Comparison of ENCODE assay signal across 8 cellular contexts in genomic region chr1:146934484-146935223, GRCh38. TPM values are rescaled to one million over a fixed set of nuclear protein-coding genes. Genes with fewer than 3 reads are reported as not detected.
A peak's percentile ranks its signal among the peaks of the same experiment; 100 is the strongest.
DNase-seq lines count a peak whose midpoint lies in the region; ATAC-seq and TF ChIP-seq lines count a peak whose summit lies in the region.
"Not testable (repeated sequence)": the region's sequence is repeated elsewhere in the genome, so short reads cannot be mapped to it uniquely, and the experiment has no call there.

No MANE protein-coding gene starts in this region.

- not testable (repeated sequence) for H3K9me3 Mint-ChIP-seq in CD14-positive monocyte; activated CD4-positive, alpha-beta T cell treated with anti-CD3 and anti-CD28 coated beads for 36 hours (ENCODE audit: low read depth)

- not testable (repeated sequence) for H2AFZ ChIP-seq in Karpas-422 (ENCODE audit: low read length)

- H3K9me3 ChIP-seq in Karpas-422 (ENCODE audit: low read length); cardiac muscle cell (ENCODE audit: low read depth): not testable (repeated sequence)

- not testable (repeated sequence) for H3K27me3 ChIP-seq in Karpas-422 (ENCODE audit: low read length); cardiac muscle cell

- not testable (repeated sequence) for H3K79me2 ChIP-seq in Karpas-422 (ENCODE audit: low read length)

- H3K4me1 ChIP-seq in Karpas-422 (ENCODE audit: low read length); cardiac muscle cell (ENCODE audit: low read depth): not testable (repeated sequence)

- not testable (repeated sequence) for H3K9me2 ChIP-seq in Karpas-422 (replicated peaks; ENCODE audit: insufficient read depth, low read length)

- H3K9ac ChIP-seq in Karpas-422 (ENCODE audit: low read length) = peak overlapping the region; percentile 69

- intact Hi-C loops in CD14-positive monocyte (cut with micrococcal nuclease) = not testable (repeated sequence)
- intact Hi-C loops in activated CD4-positive, alpha-beta T cell treated with anti-CD3 and anti-CD28 coated beads for 36 hours (cut with DNase I, micrococcal nuclease) = loop anchor here in 1 of 2 experiments (5.0 kb wide), 1 partner anchor 238 kb away; the partner anchor contains the start of gene PRKAB2

- not testable (repeated sequence) for H3K36me3 Mint-ChIP-seq in CD14-positive monocyte; activated CD4-positive, alpha-beta T cell treated with anti-CD3 and anti-CD28 coated beads for 36 hours (ENCODE audit: low read depth)

- H4K20me1 ChIP-seq in Karpas-422 (ENCODE audit: insufficient read depth, low read depth, low read length) = not testable (repeated sequence)

- ATAC-seq in GM18861 (IDR thresholded peaks at IDR 0.05; ENCODE audit: unreplicated experiment) (peak; percentile 32), GM21367 (IDR thresholded peaks at IDR 0.05; ENCODE audit: unreplicated experiment) (peak; percentile 46), HG02642 (IDR thresholded peaks at IDR 0.05; ENCODE audit: poor library complexity, unreplicated experiment) (peak; percentile 34), HG03103 (IDR thresholded peaks at IDR 0.05; ENCODE audit: low read depth, unreplicated experiment) (peak; percentile 33)
- not testable (repeated sequence) for ATAC-seq in activated CD4-positive, alpha-beta T cell treated with anti-CD3 and anti-CD28 coated beads for 36 hours

- POLR2A ChIA-PET in activated CD4-positive, alpha-beta T cell treated with anti-CD3 and anti-CD28 coated beads for 36 hours (lab: Charles Lee) = not testable (repeated sequence)

- DNase-seq in CD14-positive monocyte (ENCODE audit: low spot score); activated CD4-positive, alpha-beta T cell treated with anti-CD3 and anti-CD28 coated beads for 36 hours; cardiac muscle cell (ENCODE audit: low read depth in 1 of 2, low spot score in 1 of 2): not testable (repeated sequence)
- peak; percentile 77 for DNase-seq in Karpas-422

- H3K4me1 Mint-ChIP-seq in CD14-positive monocyte = peaks cover 20% of the 10 kb centered on the region
- peaks cover 12% of the 10 kb centered on the region for H3K4me1 Mint-ChIP-seq in activated CD4-positive, alpha-beta T cell treated with anti-CD3 and anti-CD28 coated beads for 36 hours

- H3K4me2 ChIP-seq in Karpas-422 (ENCODE audit: low read depth, low read length, poor library complexity, severe bottlenecking) = peak overlapping the region; percentile 76

- CTCF ChIA-PET in activated CD4-positive, alpha-beta T cell treated with anti-CD3 and anti-CD28 coated beads for 36 hours (lab: Charles Lee) = not testable (repeated sequence)

- H3K27ac ChIP-seq in Karpas-422 (ENCODE audit: low read length) = peak overlapping the region; percentile 91
- H3K27ac ChIP-seq in cardiac muscle cell = peak overlapping the region; percentile 69

- peak overlapping the region; percentile 68 for H3K4me3 ChIP-seq in Karpas-422 (ENCODE audit: low read length)
- not testable (repeated sequence) for H3K4me3 ChIP-seq in cardiac muscle cell

- H3K27ac Mint-ChIP-seq in CD14-positive monocyte = peak overlapping the region in 2 of 7 donors; percentile 37 to 54
- not testable (repeated sequence) for H3K27ac Mint-ChIP-seq in activated CD4-positive, alpha-beta T cell treated with anti-CD3 and anti-CD28 coated beads for 36 hours

- peak overlapping the region; percentile 55 to 87 for H3K4me3 Mint-ChIP-seq in CD14-positive monocyte
- H3K4me3 Mint-ChIP-seq in activated CD4-positive, alpha-beta T cell treated with anti-CD3 and anti-CD28 coated beads for 36 hours = peak overlapping the region; percentile 13

- H3K36me3 ChIP-seq in Karpas-422 (ENCODE audit: insufficient read depth, low read length); cardiac muscle cell: not testable (repeated sequence)

- H3K27me3 Mint-ChIP-seq in CD14-positive monocyte (ENCODE audit: low read depth in 3 of 3) = peaks cover 5 to 17% (median 7%) of the 10 kb centered on the region in 3 donors
- H3K27me3 Mint-ChIP-seq in activated CD4-positive, alpha-beta T cell treated with anti-CD3 and anti-CD28 coated beads for 36 hours = not testable (repeated sequence)

- not testable (repeated sequence) for TF ChIP-seq CTCF in CD14-positive monocyte (IDR thresholded peaks at IDR 0.05); cardiac muscle cell (IDR thresholded peaks at IDR 0.05; ENCODE audit: low read depth, low read length)

RNA-seq across cellular contexts. Expression of gene NBPF12, which starts 3.5 kb away (rescaled TPM):
- polyA plus RNA-seq in CD14-positive monocyte (under 1 TPM; 0.40 to 0.68 TPM), cardiac muscle cell (3.6 and 5.7 TPM in 2 replicates)
- 15.0 and 16.0 TPM in 2 replicates for total RNA-seq in Karpas-422 (2014; rRNA removed; shearing (Covaris generic); ENCODE audit: low replicate concordance)
- total RNA-seq in activated CD4-positive, alpha-beta T cell treated with anti-CD3 and anti-CD28 coated beads for 36 hours = 1 to 10 TPM; 8.0 to 8.7 TPM
- 6.2 and 10.5 TPM in 2 replicates for total RNA-seq in cardiac muscle cell
